15 cellular contexts compared by ENCODE assay signal in the genomic region with DNA sequence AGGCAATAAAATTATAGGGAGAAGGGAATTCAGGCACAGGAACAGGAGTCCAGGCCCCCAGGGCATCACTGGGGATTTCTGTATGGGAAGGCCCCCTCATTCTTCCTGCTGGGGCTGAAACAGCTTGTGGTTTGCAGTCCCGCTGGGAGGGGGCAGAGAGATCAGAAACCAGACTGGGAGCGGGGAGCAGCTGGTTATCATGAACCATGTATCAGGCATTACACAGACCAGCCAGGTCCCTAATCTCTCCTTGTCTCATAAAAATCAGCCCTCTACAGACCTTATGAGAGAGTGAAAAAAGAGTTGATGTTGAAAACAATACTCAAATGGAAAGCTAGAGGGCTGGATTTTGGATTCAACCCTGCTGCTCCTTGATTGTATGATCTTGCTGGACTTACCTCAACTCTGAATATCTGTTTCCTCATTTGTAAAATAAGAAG.
DNase-seq lines count a peak whose midpoint lies in the region; ATAC-seq and TF ChIP-seq lines count a peak whose summit lies in the region.
"Had no signal": no experiment of that assay in that cellular context is flagged by ENCODE, and none has a peak within 500 bp of the region (broad histone marks: within the 10 kb centered on the region; RNA-seq: fewer than 3 reads in every experiment).

No MANE protein-coding gene starts in this region.

- no peak for DNase-seq in AG04450 (ENCODE audit: low read depth, low spot score)
- DNase-seq in HEK293T (ENCODE audit: extremely low spot score), result peak; percentile 34
- DNase-seq in WERI-Rb-1, result peak; percentile 64
- peak; percentile 65 for DNase-seq in islet precursor cell
- DNase-seq in stimulated activated CD4-positive, alpha-beta T cell treated with anti-CD3 and anti-CD28 coated beads, Interleukin-12 subunit alpha, Interleukin-12 subunit beta, amount 100 ng/mL, for 4 hours, result no peak
- no peak for DNase-seq in stomach
- DNase-seq: activated CD4-positive, alpha-beta T cell treated with anti-CD3 and anti-CD28 coated beads for 36 hours; activated T-cell treated with anti-CD3 and anti-CD28 coated beads, Interleukin-2, amount 50 U/mL, for 48 hours; aorta; DMS53; NCI-H187 treated with DMSO at 0.1 percent for 48 hours; uterus had no signal

- TF ChIP-seq CTCF in AG04450 (IDR thresholded peaks at IDR 0.05; ENCODE audit: low read depth, low read length) (peak; percentile 27), WERI-Rb-1 (IDR thresholded peaks at IDR 0.05; ENCODE audit: low read depth, low read length) (no peak), stomach (IDR thresholded peaks at IDR 0.05) (no peak)

- no peak overlapping the region for H3K4me3 ChIP-seq in AG04450 (ENCODE audit: low read depth, low read length)
- no peak overlapping the region for H3K4me3 ChIP-seq in WERI-Rb-1 (ENCODE audit: low read depth, low read length)
- H3K4me3 ChIP-seq in stomach, result no peak overlapping the region
- H3K4me3 ChIP-seq: uterus had no signal

- H3K9me3 ChIP-seq in AG04450 (ENCODE audit: control insufficient read depth, insufficient read depth, low read length), result no peaks in the 10 kb centered on the region; the same call in 1 of the 2 replicates
- H3K9me3 ChIP-seq in WERI-Rb-1 (ENCODE audit: severe bottlenecking), result no peaks in the 10 kb centered on the region
- H3K9me3 ChIP-seq in stomach, result no peaks in the 10 kb centered on the region
- H3K9me3 ChIP-seq: neutrophil, uterus had no signal

- 66 to 86% (median 82%) methylated on average over 2 of the region's 2 CpGs for WGBS in stomach, 5 donors

- CTCF ChIA-PET in AG04450 (lab: Charles Lee), result interaction anchor here (0.6 to 2.1 kb wide), 8 partner anchors 10 to 169 kb away, joined by 3 to 6 read pairs (median 4); no protein-coding TSS in a partner anchor
- CTCF ChIA-PET in HEK293T (lab: Yijun Ruan, JAX), result interaction anchor here (1.1 kb wide), 1 partner anchor 11 kb away, joined by 3 read pairs; no protein-coding TSS in a partner anchor

- H3K4me1 ChIP-seq in stomach, result peaks cover 0 to 11% (median 1%) of the 10 kb centered on the region in 4 donors
- H3K4me1 ChIP-seq: uterus had no signal

- TF ChIP-seq POLR2A in stomach (IDR thresholded peaks at IDR 0.05), result no peak

- POLR2A ChIA-PET in AG04450 (lab: Yijun Ruan, JAX), result interaction anchor here (1.4 kb wide), 1 partner anchor 93 kb away, joined by 4 read pairs; the partner anchor contains the start of gene F3
- POLR2A ChIA-PET in HEK293T (lab: Yijun Ruan, JAX), result no interaction called here

- H3K36me3 ChIP-seq in WERI-Rb-1, result no peaks in the 10 kb centered on the region
- H3K36me3 ChIP-seq in stomach, result no peaks in the 10 kb centered on the region
- H3K36me3 ChIP-seq: neutrophil, uterus had no signal

- intact Hi-C loops in stomach (cut with DNase I; ENCODE audit: low total_unique reads), result no loop called here

- ATAC-seq in GM21423 (IDR thresholded peaks at IDR 0.05; ENCODE audit: unreplicated experiment) (no peak), GM21526 (IDR thresholded peaks at IDR 0.05; ENCODE audit: low FRiP score, unreplicated experiment) (no peak)
- ATAC-seq: activated CD4-positive, alpha-beta T cell treated with anti-CD3 and anti-CD28 coated beads for 36 hours had no signal

- H3K27me3 ChIP-seq in AG04450 (ENCODE audit: control insufficient read depth, insufficient read depth, low read length) (no peaks in the 10 kb centered on the region), WERI-Rb-1 (ENCODE audit: insufficient read depth, low read depth, severe bottlenecking) (no peaks in the 10 kb centered on the region), stomach (no peaks in the 10 kb centered on the region)
- H3K27me3 ChIP-seq: neutrophil, uterus had no signal

- H3K27ac ChIP-seq in AG04450 (ENCODE audit: low read depth, low read length), result no peak overlapping the region
- H3K27ac ChIP-seq in WERI-Rb-1, result no peak overlapping the region
- H3K27ac ChIP-seq in stomach, result peak overlapping the region in 1 of 5 donors; percentile 44
- H3K27ac ChIP-seq: neutrophil, uterus had no signal

- no peak for TF ChIP-seq EP300 in stomach (IDR thresholded peaks at IDR 0.05)

TF ChIP-seq in HEK293T, 16 proteins besides CTCF, POLR2A, EP300 and RAD21:
- TF ChIP-seq FOXK2 (IDR thresholded peaks at IDR 0.05) (no peak), CTBP1 (IDR thresholded peaks at IDR 0.05; ENCODE audit: borderline replicate concordance) (no peak), FOXM1 (IDR thresholded peaks at IDR 0.05; ENCODE audit: borderline replicate concordance) (no peak), HDGF (IDR thresholded peaks at IDR 0.05; ENCODE audit: borderline replicate concordance) (no peak), LEF1 (IDR thresholded peaks at IDR 0.05; ENCODE audit: borderline replicate concordance) (no peak)

Comparison
In these comparisons a context has a peak if more than half of its experiments do, and no peak if none do; other contexts are left out.
1. DNase-seq: peak in HEK293T (single experiment), WERI-Rb-1 (single experiment) and islet precursor cell (single experiment); none in AG04450 (single experiment), stimulated activated CD4-positive, alpha-beta T cell treated with anti-CD3 and anti-CD28 coated beads, Interleukin-12 subunit alpha, Interleukin-12 subunit beta, amount 100 ng/mL, for 4 hours (single experiment) and stomach (single experiment).